Comparison of ENCODE assay signal across 10 cellular contexts in the genomic region with DNA sequence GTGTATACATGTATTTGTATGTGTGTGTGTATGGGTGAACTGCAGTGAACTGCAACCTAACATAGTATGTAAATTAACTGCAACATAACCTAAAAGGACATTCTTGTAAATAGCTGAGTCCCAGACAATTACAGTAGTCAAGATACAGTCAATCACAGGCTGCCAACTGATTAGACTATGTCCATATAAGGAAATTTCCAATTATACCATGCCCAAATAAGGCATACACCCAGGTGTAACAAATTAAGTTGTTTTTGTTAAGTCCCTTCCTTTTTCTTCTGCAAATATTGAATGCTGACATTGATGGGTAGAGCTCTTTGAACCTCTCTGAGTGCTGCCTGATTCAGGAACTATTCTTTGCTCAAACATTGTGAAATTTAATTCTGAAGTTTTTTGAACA.
"Had no signal": no experiment of that assay in that cellular context is flagged by ENCODE, and none has a peak within 500 bp of the region (broad histone marks: within the 10 kb centered on the region; RNA-seq: fewer than 3 reads in every experiment).

No MANE protein-coding gene starts in this region.

- H3K4me3 ChIP-seq: GM23248, K562 had no signal

- H3K9ac ChIP-seq: GM23248 had no signal

- FAIRE-seq: H54, K562 had no signal

- H2AFZ ChIP-seq: GM23248 had no signal

- H3K27ac ChIP-seq: GM23248, HL-60 had no signal

- DNase-seq: GM23248, GOT3, H9, HCEC 1CT, HFFc6, IMR-90, KG1 had no signal

- ATAC-seq: K562 had no signal
